Comparison of ENCODE assay signal across 18 cellular contexts in the genomic region with DNA sequence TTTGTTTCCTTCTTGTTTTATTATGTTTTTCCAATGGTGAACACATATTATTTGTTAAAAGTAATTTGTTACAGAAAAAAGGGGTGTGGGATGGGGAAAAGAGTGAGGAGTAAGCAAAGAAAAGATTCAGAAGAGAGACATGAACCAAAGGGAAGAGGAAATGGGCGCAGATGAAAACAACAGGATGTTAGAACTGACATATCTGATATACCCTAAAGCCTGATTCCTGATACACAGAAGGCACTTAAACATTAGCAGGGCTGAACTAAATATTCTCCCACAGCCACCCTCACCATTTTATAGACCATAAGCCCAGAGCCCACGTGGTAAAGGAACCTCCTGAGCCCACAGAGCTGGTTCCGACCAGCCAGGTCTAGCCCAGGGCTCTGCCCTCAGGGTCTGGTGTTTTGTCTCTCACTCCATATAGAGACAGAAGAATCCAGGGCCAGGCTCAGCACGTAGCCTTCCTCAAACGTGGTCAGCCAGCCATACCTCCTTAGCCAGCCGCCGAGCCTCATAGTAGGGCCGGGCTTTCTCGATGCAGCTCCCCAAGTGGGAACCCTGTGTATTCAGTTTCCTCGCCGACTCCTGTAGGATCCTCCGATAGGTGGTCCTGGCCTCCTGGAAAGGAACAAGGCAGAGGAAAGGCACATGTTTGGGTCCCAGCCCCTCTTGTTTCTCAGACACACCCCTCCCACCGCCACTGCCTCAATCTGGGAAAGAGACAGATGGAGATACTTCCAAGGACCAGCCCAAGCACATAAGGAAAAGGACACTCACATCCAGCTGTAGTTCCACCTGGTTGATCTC. TPM values are rescaled to one million over a fixed set of nuclear protein-coding genes. Genes with fewer than 3 reads are reported as not detected.
DNase-seq lines count a peak whose midpoint lies in the region; ATAC-seq, FAIRE-seq and TF ChIP-seq lines count a peak whose summit lies in the region.
"Had no signal": no experiment of that assay in that cellular context is flagged by ENCODE, and none has a peak within 500 bp of the region (broad histone marks: within the 10 kb centered on the region; RNA-seq: fewer than 3 reads in every experiment).

No MANE protein-coding gene starts in this region.

- H3K4me1 ChIP-seq in Loucy (ENCODE audit: insufficient read depth, low read length, poor library complexity, severe bottlenecking) (peaks cover 36% of the 10 kb centered on the region), K562 (replicated peaks in 1 of 2; ENCODE audit: control insufficient read depth in 2 of 2, insufficient read depth in 2 of 2, low read length in 2 of 2) (peaks cover 0 to 6% of the 10 kb centered on the region in 2 experiments; a peak in 2 of 5 replicates)

- H3K27me3 Mint-ChIP-seq in activated naive CD4-positive, alpha-beta T cell treated with anti-CD3 and anti-CD28 coated beads, Interleukin-2, amount 50 U/mL, for 24 hours: no peaks in the 10 kb centered on the region
- H3K27me3 Mint-ChIP-seq in stimulated activated naive B cell treated with anti-CD40 and anti-IgM and Interleukin-4, amounts not matched to agents 10 μg/mL and 1 μg/mL and 100 μg/mL, for 72 hours: no peaks in the 10 kb centered on the region

- H3K36me3 ChIP-seq in Loucy (ENCODE audit: insufficient read depth, low read length): peaks cover 31% of the 10 kb centered on the region; the same call in 1 of the 2 replicates
- peaks cover 78% of the 10 kb centered on the region for H3K36me3 ChIP-seq in K562 (ENCODE audit: control insufficient read depth, insufficient read depth, low read length)

- 83% methylated on average over 13 of the region's 13 CpGs for WGBS in K562 (ENCODE audit: insufficient coverage, low coverage, missing lambda C conversion rate)

- H3K9ac ChIP-seq in Loucy (ENCODE audit: low read depth, low read length, poor library complexity, severe bottlenecking) (peak overlapping the region; percentile 10), K562 (ENCODE audit: insufficient read depth in 1 of 2, low read depth in 2 of 2, low read length in 2 of 2) (no peak overlapping the region; a peak in 1 of 4 replicates)

- H3K9me3 ChIP-seq in Loucy (ENCODE audit: insufficient read depth, low read depth, low read length) (no peaks in the 10 kb centered on the region), K562 (replicated peaks; ENCODE audit: control insufficient read depth, insufficient read depth, low read depth, low read length) (no peaks in the 10 kb centered on the region)
- H3K9me3 ChIP-seq: lower lobe of right lung had no signal

- TF ChIP-seq EP300 in K562 (IDR thresholded peaks at IDR 0.05; ENCODE audit: low read length): no peak

- peak overlapping the region; percentile 97 for H3K27ac Mint-ChIP-seq in activated naive CD4-positive, alpha-beta T cell treated with anti-CD3 and anti-CD28 coated beads, Interleukin-2, amount 50 U/mL, for 24 hours
- peak overlapping the region; percentile 66 for H3K27ac Mint-ChIP-seq in stimulated activated naive B cell treated with anti-CD40 and anti-IgM and Interleukin-4, amounts not matched to agents 10 μg/mL and 1 μg/mL and 100 μg/mL, for 72 hours
- H3K27ac Mint-ChIP-seq: nephron had no signal

- peaks cover 65% of the 10 kb centered on the region for H3K4me1 Mint-ChIP-seq in activated naive CD4-positive, alpha-beta T cell treated with anti-CD3 and anti-CD28 coated beads, Interleukin-2, amount 50 U/mL, for 24 hours
- H3K4me1 Mint-ChIP-seq in stimulated activated naive B cell treated with anti-CD40 and anti-IgM and Interleukin-4, amounts not matched to agents 10 μg/mL and 1 μg/mL and 100 μg/mL, for 72 hours: peaks cover 40 to 58% of the 10 kb centered on the region in 2 donors
- H3K4me1 Mint-ChIP-seq: nephron had no signal

- no peaks in the 10 kb centered on the region for H3F3A ChIP-seq in Loucy (ENCODE audit: low read depth)

- H3K4me3 Mint-ChIP-seq in activated naive CD4-positive, alpha-beta T cell treated with anti-CD3 and anti-CD28 coated beads, Interleukin-2, amount 50 U/mL, for 24 hours: peak overlapping the region; percentile 52
- H3K4me3 Mint-ChIP-seq in stimulated activated naive B cell treated with anti-CD40 and anti-IgM and Interleukin-4, amounts not matched to agents 10 μg/mL and 1 μg/mL and 100 μg/mL, for 72 hours: no peak overlapping the region
- H3K4me3 Mint-ChIP-seq: activated T-cell treated with anti-CD3 and anti-CD28 coated beads, Interleukin-2, amount 50 U/mL, for 4 hours; nephron had no signal

- H3K4me3 ChIP-seq in Loucy (ENCODE audit: low read length, poor library complexity, severe bottlenecking) (no peak overlapping the region), K562 (no peak overlapping the region)
- H3K4me3 ChIP-seq: lower lobe of right lung had no signal

- in situ Hi-C loops in K562 (cut with MboI): no loop called here

- no peak for TF ChIP-seq RAD21 in K562 (CRISPR knock-in tag; conservative IDR thresholded peaks at IDR 0.05 in 1 of 2, IDR thresholded peaks at IDR 0.05 in 1 of 2)

- no peaks in the 10 kb centered on the region for H3K9me1 ChIP-seq in K562 (ENCODE audit: control insufficient read depth, insufficient read depth, low read length)

- peaks cover 20% of the 10 kb centered on the region for H3K36me3 Mint-ChIP-seq in activated naive CD4-positive, alpha-beta T cell treated with anti-CD3 and anti-CD28 coated beads, Interleukin-2, amount 50 U/mL, for 24 hours
- peaks cover 65 to 79% of the 10 kb centered on the region in 2 donors for H3K36me3 Mint-ChIP-seq in stimulated activated naive B cell treated with anti-CD40 and anti-IgM and Interleukin-4, amounts not matched to agents 10 μg/mL and 1 μg/mL and 100 μg/mL, for 72 hours

- H3K9me3 Mint-ChIP-seq in activated naive CD4-positive, alpha-beta T cell treated with anti-CD3 and anti-CD28 coated beads, Interleukin-2, amount 50 U/mL, for 24 hours: no peaks in the 10 kb centered on the region
- H3K9me3 Mint-ChIP-seq in stimulated activated naive B cell treated with anti-CD40 and anti-IgM and Interleukin-4, amounts not matched to agents 10 μg/mL and 1 μg/mL and 100 μg/mL, for 72 hours: no peaks in the 10 kb centered on the region
- H3K9me3 Mint-ChIP-seq: activated T-cell treated with anti-CD3 and anti-CD28 coated beads, Interleukin-2, amount 50 U/mL, for 4 hours; nephron had no signal

- BruUV-seq in K562 (replicated peaks; lab: Mats Ljungman, UMichigan): no TSS peak

- H4K20me1 ChIP-seq in Loucy (ENCODE audit: insufficient read depth, low read length, poor library complexity, severe bottlenecking) (no peaks in the 10 kb centered on the region), K562 (replicated peaks; ENCODE audit: control insufficient read depth, insufficient read depth, low read length) (0 out of 2 replicates have a peak, but pooled peaks cover 5% of the 10 kb centered on the region)

- intact Hi-C loops in K562 (cut with micrococcal nuclease) (no loop called here), left colon (cut with DNase I, micrococcal nuclease) (no loop called here)

- TF ChIP-seq POLR2A in K562 (conservative IDR thresholded peaks at IDR 0.05): no peak

- POLR2A ChIA-PET in K562 (lab: Yijun Ruan, JAX): interaction anchor here (1.3 kb wide), 1 partner anchor 9 kb away, joined by 7 read pairs; a partner anchor contains a TSS

- CTCF ChIA-PET in K562 (lab: Yijun Ruan, JAX; ENCODE audit: low intra/inter-chr PET ratio): no interaction called here

- H3K27me3 ChIP-seq in Loucy (ENCODE audit: insufficient read depth, low read length, poor library complexity, severe bottlenecking): no peaks in the 10 kb centered on the region
- no peaks in the 10 kb centered on the region for H3K27me3 ChIP-seq in K562 (ENCODE audit: control insufficient read depth in 2 of 2, insufficient read depth in 2 of 2, low read length in 2 of 2)

- TF ChIP-seq CTCF in Loucy (conservative IDR thresholded peaks at IDR 0.05; ENCODE audit: low read length) (no peak), K562 (IDR thresholded peaks at IDR 0.05 in 2 of 3, conservative IDR thresholded peaks at IDR 0.05 in 1 of 3; ENCODE audit: insufficient read depth in 2 of 3, low read depth in 1 of 3, low read length in 3 of 3) (no peak)

- ATAC-seq in K562 (no peak), GM18909 (IDR thresholded peaks at IDR 0.05; ENCODE audit: poor library complexity, unreplicated experiment) (no peak), left colon (no peak), GM18517 (IDR thresholded peaks at IDR 0.05; ENCODE audit: unreplicated experiment) (no peak)
- ATAC-seq in stimulated activated naive B cell treated with anti-CD40 and anti-IgM and Interleukin-4, amounts not matched to agents 10 μg/mL and 1 μg/mL and 100 μg/mL, for 72 hours (replicated peaks): no peak
- ATAC-seq: activated T-cell treated with anti-CD3 and anti-CD28 coated beads, Interleukin-2, amount 50 U/mL, for 4 hours; right cardiac atrium had no signal

- DNase-seq in activated naive CD4-positive, alpha-beta T cell treated with Interleukin-2 at 50 U/mL for 16 hours: no peak
- DNase-seq in K562 (ENCODE audit: extremely low read depth in 1 of 4, low spot score in 3 of 4): peak in 3 of 4 experiments; percentile 4 to 7 (median 6)
- DNase-seq in stimulated activated naive B cell treated with anti-CD40 and anti-IgM and Interleukin-4, amounts not matched to agents 10 μg/mL and 1 μg/mL and 100 μg/mL, for 72 hours: no peak
- no peak for DNase-seq in left colon
- DNase-seq: activated CD4-positive, CD25-positive, alpha-beta regulatory T cell; activated T-cell treated with anti-CD3 and anti-CD28 coated beads, Interleukin-2, amount 50 U/mL, for 4 hours; erythroblast; lower lobe of right lung; NCI-H146; NCI-H226; right cardiac atrium; RPMI8226; SW 1271 had no signal

- H3K4me2 ChIP-seq in Loucy (ENCODE audit: low read depth, low read length, poor library complexity, severe bottlenecking): peak overlapping the region; percentile 24
- no peak overlapping the region for H3K4me2 ChIP-seq in K562 (ENCODE audit: insufficient read depth, low read length)

- H3K9me2 ChIP-seq in Loucy (replicated peaks; ENCODE audit: low read depth, low read length): no peaks in the 10 kb centered on the region

- no peak overlapping the region for H3K27ac ChIP-seq in K562 (ENCODE audit: extremely low read depth, low read depth, low read length)
- H3K27ac ChIP-seq: lower lobe of right lung had no signal

- H3K79me2 ChIP-seq in Loucy (ENCODE audit: insufficient read depth, low read length) (peaks cover 27% of the 10 kb centered on the region), K562 (ENCODE audit: control insufficient read depth, insufficient read depth, low read length) (peaks cover 11% of the 10 kb centered on the region; the same call in 2 of the 3 replicates)

- no peak for FAIRE-seq in K562 (lab: Jason Lieb, UNC)

- H2AFZ ChIP-seq in Loucy (ENCODE audit: low read length) (no peak overlapping the region), K562 (ENCODE audit: low read depth, low read length) (no peak overlapping the region)

RNA-seq across cellular contexts. Expression of a gene that starts 9.5 kb away (rescaled TPM):
- 51.2 and 69.6 TPM in 2 replicates for total RNA-seq in K562 (2011; cell fraction: chromatin; rRNA removed; ENCODE audit: low replicate concordance)
- 41.5 and 45.0 TPM in 2 replicates for total RNA-seq in K562 (2011; cell fraction: nucleolus; rRNA removed)
- total RNA-seq in K562 (2011; cell fraction: nucleoplasm; rRNA removed): 64.2 and 69.8 TPM in 2 replicates
- total RNA-seq in K562 (2014; rRNA removed) (22.0 and 22.5 TPM in 2 replicates), K562 (2014; rRNA removed; fragmentation: Illumina TruSeq; extraction: Trizol) (9.3 and 10.3 TPM in 2 replicates), K562 (2015; rRNA removed; fragmentation: Illumina TruSeq; extraction: Trizol) (15.4 and 15.8 TPM in 2 replicates), K562 (2021) (21.2 and 26.5 TPM in 2 replicates), left colon (10 to 100 TPM; 22.2 to 25.9 TPM)
- polyA plus RNA-seq in K562 (2011; rRNA removed) (16.1 and 20.2 TPM in 2 replicates), K562 (2014; fragmentation: Illumina TruSeq; extraction: Trizol) (15.7 and 20.2 TPM in 2 replicates), K562 (2014; fragmentation: Nextera tagmentation; extraction: Ambion mirVana) (1 to 10 TPM; 1.9 to 2.7 TPM), K562 (2014; rRNA removed) (18.8 and 20.7 TPM in 2 replicates)
- polyA plus RNA-seq in K562 (2011; cell fraction: cytosol; rRNA removed): 23.0 and 29.3 TPM in 2 replicates
- 59.0 and 59.2 TPM in 2 replicates for polyA plus RNA-seq in K562 (2011; cell fraction: nucleus; rRNA removed)
- polyA plus RNA-seq in K562 (2012): 15.5 and 18.3 TPM in 2 replicates
- 17.2 and 18.0 TPM in 2 replicates for polyA minus RNA-seq in K562 (2011; rRNA and poly(A)+ RNA removed)
- 9.8 and 10.9 TPM in 2 replicates for polyA minus RNA-seq in K562 (2011; cell fraction: cytosol; rRNA and poly(A)+ RNA removed)
- 22.5 and 28.8 TPM in 2 replicates for polyA minus RNA-seq in K562 (2011; cell fraction: nucleus; rRNA and poly(A)+ RNA removed)

RNA-seq across cellular contexts. Expression of a gene that starts 21.8 kb away (rescaled TPM):
- 34.4 and 79.5 TPM in 2 replicates for total RNA-seq in K562 (2011; cell fraction: chromatin; rRNA removed; ENCODE audit: low replicate concordance)
- total RNA-seq in K562 (2011; cell fraction: nucleolus; rRNA removed): 65.9 and 72.4 TPM in 2 replicates
- total RNA-seq in K562 (2011; cell fraction: nucleoplasm; rRNA removed): 48.4 and 53.1 TPM in 2 replicates
- 40.0 and 54.3 TPM in 2 replicates for total RNA-seq in K562 (2014; rRNA removed)
- total RNA-seq in K562 (2014; rRNA removed; fragmentation: Illumina TruSeq; extraction: Trizol): 11.9 and 12.3 TPM in 2 replicates
- 18.7 and 18.9 TPM in 2 replicates for total RNA-seq in K562 (2015; rRNA removed; fragmentation: Illumina TruSeq; extraction: Trizol)
- 57.9 and 61.2 TPM in 2 replicates for total RNA-seq in K562 (2021)
- polyA plus RNA-seq in K562 (2011; rRNA removed): 50.6 and 51.5 TPM in 2 replicates
- 71.7 and 126 TPM in 2 replicates for polyA plus RNA-seq in K562 (2011; cell fraction: cytosol; rRNA removed)
- polyA plus RNA-seq in K562 (2011; cell fraction: nucleus; rRNA removed): 54.1 and 88.1 TPM in 2 replicates
- 32.4 and 38.9 TPM in 2 replicates for polyA plus RNA-seq in K562 (2012)
- 20.3 and 24.1 TPM in 2 replicates for polyA plus RNA-seq in K562 (2014; fragmentation: Illumina TruSeq; extraction: Trizol)
- polyA plus RNA-seq in K562 (2014; fragmentation: Nextera tagmentation; extraction: Ambion mirVana): 1 to 10 TPM; 1.9 to 3.1 TPM
- polyA plus RNA-seq in K562 (2014; rRNA removed): 39.9 and 40.8 TPM in 2 replicates
- 34.0 and 51.2 TPM in 2 replicates for polyA minus RNA-seq in K562 (2011; rRNA and poly(A)+ RNA removed)
- 40.2 and 43.1 TPM in 2 replicates for polyA minus RNA-seq in K562 (2011; cell fraction: cytosol; rRNA and poly(A)+ RNA removed)
- 39.4 and 43.4 TPM in 2 replicates for polyA minus RNA-seq in K562 (2011; cell fraction: nucleus; rRNA and poly(A)+ RNA removed)
- 10 to 100 TPM; 32.9 to 36.2 TPM for total RNA-seq in left colon

RNA-seq across cellular contexts. Expression of a gene that starts 42.6 kb away (rescaled TPM):
- total RNA-seq in K562 (2011; cell fraction: chromatin; rRNA removed; ENCODE audit: low replicate concordance): 236 and 421 TPM in 2 replicates
- total RNA-seq in K562 (2011; cell fraction: nucleolus; rRNA removed): 304 and 320 TPM in 2 replicates
- 263 and 277 TPM in 2 replicates for total RNA-seq in K562 (2011; cell fraction: nucleoplasm; rRNA removed)
- 55.9 and 63.3 TPM in 2 replicates for total RNA-seq in K562 (2014; rRNA removed)
- 20.5 and 27.3 TPM in 2 replicates for total RNA-seq in K562 (2014; rRNA removed; fragmentation: Illumina TruSeq; extraction: Trizol)
- total RNA-seq in K562 (2015; rRNA removed; fragmentation: Illumina TruSeq; extraction: Trizol): 40.1 and 43.3 TPM in 2 replicates
- 62.9 and 73.7 TPM in 2 replicates for total RNA-seq in K562 (2021)
- 84.9 and 129 TPM in 2 replicates for polyA plus RNA-seq in K562 (2011; rRNA removed)
- polyA plus RNA-seq in K562 (2011; cell fraction: cytosol; rRNA removed): 100 and 109 TPM in 2 replicates
- polyA plus RNA-seq in K562 (2011; cell fraction: nucleus; rRNA removed): 1,169 and 1,324 TPM in 2 replicates
- 58.7 and 101 TPM in 2 replicates for polyA plus RNA-seq in K562 (2012)
- polyA plus RNA-seq in K562 (2014; fragmentation: Illumina TruSeq; extraction: Trizol): 59.9 and 69.6 TPM in 2 replicates
- 10 to 100 TPM in 1 of 2 experiments, 1 to 10 TPM in 1; 8.4 to 10.5 TPM for polyA plus RNA-seq in K562 (2014; fragmentation: Nextera tagmentation; extraction: Ambion mirVana)
- polyA plus RNA-seq in K562 (2014; rRNA removed): 141 and 143 TPM in 2 replicates
- 26.6 and 29.0 TPM in 2 replicates for polyA minus RNA-seq in K562 (2011; rRNA and poly(A)+ RNA removed)
- 9.8 and 20.9 TPM in 2 replicates for polyA minus RNA-seq in K562 (2011; cell fraction: cytosol; rRNA and poly(A)+ RNA removed)
- 114 and 127 TPM in 2 replicates for polyA minus RNA-seq in K562 (2011; cell fraction: nucleus; rRNA and poly(A)+ RNA removed)
- total RNA-seq in left colon: 10 to 100 TPM; 26.9 to 31.4 TPM

Comparison
In these comparisons a context has a peak if more than half of its experiments do, and no peak if none do; other contexts are left out.
1. DNase-seq: peak in K562 (3 of 4); none in activated naive CD4-positive, alpha-beta T cell treated with Interleukin-2 at 50 U/mL for 16 hours (single experiment), stimulated activated naive B cell treated with anti-CD40 and anti-IgM and Interleukin-4, amounts not matched to agents 10 μg/mL and 1 μg/mL and 100 μg/mL, for 72 hours (single experiment) and left colon (0 of 2).